1 cellular context compared by ENCODE assay signal in genomic region chr2:232574674-232575403, GRCh38.
TF ChIP-seq lines count a peak whose summit lies in the region.

No MANE protein-coding gene starts in this region.

TF ChIP-seq in HepG2, 621 proteins besides CTCF, POLR2A, EP300 and RAD21 (continued from another document and continues in another):
- TF ChIP-seq TERF1 (CRISPR knock-in tag; IDR thresholded peaks at IDR 0.05) (no peak), ZHX1 (CRISPR knock-in tag; IDR thresholded peaks at IDR 0.05; ENCODE audit: low read depth) (no peak), PHF21A (CRISPR knock-in tag; IDR thresholded peaks at IDR 0.05) (peak; percentile 74; the same call in 1 of the 2 replicates), SRF (IDR thresholded peaks at IDR 0.05; ENCODE audit: low read depth, low read length) (no peak), ZNF678 (CRISPR knock-in tag; IDR thresholded peaks at IDR 0.05) (no peak), FOXP4 (CRISPR knock-in tag; IDR thresholded peaks at IDR 0.05) (no peak), ZNF749 (CRISPR knock-in tag; IDR thresholded peaks at IDR 0.05; ENCODE audit: borderline replicate concordance) (no peak), ZBTB10 (CRISPR knock-in tag; IDR thresholded peaks at IDR 0.05; ENCODE audit: borderline replicate concordance) (no peak), ZFP90 (CRISPR knock-in tag; IDR thresholded peaks at IDR 0.05; ENCODE audit: borderline replicate concordance) (0 out of 2 replicates have a peak, but pooled peaks have one; percentile 52), ASH2L (IDR thresholded peaks at IDR 0.05; ENCODE audit: insufficient read length, low read depth, low read length) (peak; percentile 55), ZNF274 (CRISPR knock-in tag; IDR thresholded peaks at IDR 0.05) (no peak), HNRNPL (IDR thresholded peaks at IDR 0.05; ENCODE audit: low read depth, low read length) (no peak), ZBTB39 (CRISPR knock-in tag; IDR thresholded peaks at IDR 0.05) (no peak), MXD4 (CRISPR knock-in tag; IDR thresholded peaks at IDR 0.05) (0 out of 2 replicates have a peak, but pooled peaks have one; percentile 26), NR0B2 (CRISPR knock-in tag; IDR thresholded peaks at IDR 0.05) (no peak), ZNF335 (CRISPR knock-in tag; IDR thresholded peaks at IDR 0.05) (no peak), ZKSCAN5 (CRISPR knock-in tag; IDR thresholded peaks at IDR 0.05) (no peak), TFDP2 (CRISPR knock-in tag; IDR thresholded peaks at IDR 0.05) (no peak), HOXA3 (CRISPR knock-in tag; IDR thresholded peaks at IDR 0.05) (peak; percentile 44; the same call in 1 of the 2 replicates), PHF5A (CRISPR knock-in tag; IDR thresholded peaks at IDR 0.05; ENCODE audit: low read depth, unreplicated experiment) (no peak), NR2F6 (IDR thresholded peaks at IDR 0.05) (no peak), NR2F6 (CRISPR knock-in tag; IDR thresholded peaks at IDR 0.05) (0 out of 2 replicates have a peak, but pooled peaks have one; percentile 20), BRD4 (CRISPR knock-in tag; IDR thresholded peaks at IDR 0.05) (no peak), ZNF562 (CRISPR knock-in tag; IDR thresholded peaks at IDR 0.05; ENCODE audit: borderline replicate concordance) (no peak), NFE2 (CRISPR knock-in tag; IDR thresholded peaks at IDR 0.05) (no peak), ZBED4 (CRISPR knock-in tag; IDR thresholded peaks at IDR 0.05; ENCODE audit: borderline replicate concordance) (no peak), ZNF234 (CRISPR knock-in tag; conservative IDR thresholded peaks at IDR 0.05) (no peak), CENPX (CRISPR knock-in tag; IDR thresholded peaks at IDR 0.05) (no peak), TCF12 (IDR thresholded peaks at IDR 0.05) (no peak), TCF12 (CRISPR knock-in tag; IDR thresholded peaks at IDR 0.05) (no peak), ZNF776 (CRISPR knock-in tag; IDR thresholded peaks at IDR 0.05) (no peak), ZNF34 (CRISPR knock-in tag; IDR thresholded peaks at IDR 0.05; ENCODE audit: borderline replicate concordance) (no peak), GATA4 (IDR thresholded peaks at IDR 0.05; ENCODE audit: borderline replicate concordance, low read depth) (no peak), AHR (CRISPR knock-in tag; IDR thresholded peaks at IDR 0.05) (no peak), GTF2F1 (IDR thresholded peaks at IDR 0.05; ENCODE audit: low read length) (no peak), SKI (IDR thresholded peaks at IDR 0.05; ENCODE audit: partially characterized antibody) (peak; percentile 66), ZBTB43 (CRISPR knock-in tag; conservative IDR thresholded peaks at IDR 0.05) (no peak), HNRNPUL1 (IDR thresholded peaks at IDR 0.05; ENCODE audit: low read depth, low read length) (no peak), ZNF790 (CRISPR knock-in tag; IDR thresholded peaks at IDR 0.05; ENCODE audit: borderline replicate concordance) (no peak), HMGXB4 (CRISPR knock-in tag; IDR thresholded peaks at IDR 0.05; ENCODE audit: borderline replicate concordance in 1 of 2, low read depth in 1 of 2) (no peak), ZNF251 (CRISPR knock-in tag; IDR thresholded peaks at IDR 0.05) (no peak), ZNF30 (CRISPR knock-in tag; IDR thresholded peaks at IDR 0.05) (no peak)
